In genomic region chr11:121928597-121929580, GRCh38 we compare ENCODE assay signal across 2 cellular contexts.
TF ChIP-seq lines count a peak whose summit lies in the region.

No MANE protein-coding gene starts in this region.

TF ChIP-seq in HEK293, 187 proteins besides CTCF, POLR2A, EP300 and RAD21:
- TF ChIP-seq TCF7L2 (IDR thresholded peaks at IDR 0.05; ENCODE audit: borderline replicate concordance, low read depth, low read length) (peak; percentile 37; the same call in 1 of the 2 replicates), ZNF624 (tag by site-specific recombination; IDR thresholded peaks at IDR 0.05) (no peak)

TF ChIP-seq in H1, 55 proteins besides CTCF, POLR2A, EP300 and RAD21:
- TF ChIP-seq MAX (IDR thresholded peaks at IDR 0.05), result peak; percentile 60
- TF ChIP-seq SP2 (IDR thresholded peaks at IDR 0.05; ENCODE audit: low read length), result no peak
- no peak for TF ChIP-seq TCF12 (IDR thresholded peaks at IDR 0.05; ENCODE audit: low read depth, low read length)
- TF ChIP-seq CBX8 (IDR thresholded peaks at IDR 0.05; ENCODE audit: borderline replicate concordance, low read depth, low read length), result no peak
- TF ChIP-seq KDM4A (IDR thresholded peaks at IDR 0.05; ENCODE audit: low read depth, low read length, severe bottlenecking), result no peak
- no peak for TF ChIP-seq CBX5 (IDR thresholded peaks at IDR 0.05; ENCODE audit: low read depth, low read length)
